In genomic region chr16:66894948-66895696, GRCh38 we compare ENCODE assay signal across 8 cellular contexts. TPM values are rescaled to one million over a fixed set of nuclear protein-coding genes. Genes with fewer than 3 reads are reported as not detected.
DNase-seq lines count a peak whose midpoint lies in the region; ATAC-seq, FAIRE-seq and TF ChIP-seq lines count a peak whose summit lies in the region.

No MANE protein-coding gene starts in this region.

- H3K36me3 Mint-ChIP-seq in Caco-2 (ENCODE audit: insufficient read depth, unreplicated experiment), result peaks cover 8% of the 10 kb centered on the region

- H2AFZ ChIP-seq in GM23248 (no peak overlapping the region), HepG2 (ENCODE audit: low read length) (no peak overlapping the region)

- no peaks in the 10 kb centered on the region for H3K9me2 ChIP-seq in GM23248 (ENCODE audit: insufficient read depth)

- H3K79me2 ChIP-seq in GM23248 (ENCODE audit: insufficient read depth) (no peaks in the 10 kb centered on the region), HepG2 (ENCODE audit: insufficient read depth, low read length) (no peaks in the 10 kb centered on the region)

- H3K4me3 Mint-ChIP-seq in Caco-2 (ENCODE audit: unreplicated experiment), result no peak overlapping the region

- in situ Hi-C loops in GM23248 (cut with MboI), result no loop called here
- in situ Hi-C loops in HepG2 (cut with HindIII; ENCODE audit: extremely low pct_ligation_motif_present, low pct_unique_long_range_greater_than_20kb), result no loop called here

- peaks cover 29% of the 10 kb centered on the region for H3K4me1 Mint-ChIP-seq in Caco-2 (ENCODE audit: low read depth, unreplicated experiment)

- no peak for TF ChIP-seq POLR2A in HepG2 (IDR thresholded peaks at IDR 0.05; ENCODE audit: insufficient read depth in 1 of 2, low read depth in 2 of 2, low read length in 2 of 2)

- H3K36me3 ChIP-seq in Caco-2 (ENCODE audit: control insufficient read depth, insufficient read depth, low read length), result no peaks in the 10 kb centered on the region
- H3K36me3 ChIP-seq in GM23248 (ENCODE audit: low read depth), result no peaks in the 10 kb centered on the region
- H3K36me3 ChIP-seq in HepG2 (replicated peaks in 1 of 2; ENCODE audit: control insufficient read depth in 1 of 2, insufficient read depth in 2 of 2, low read length in 2 of 2), result no peaks in the 10 kb centered on the region; a peak in 1 of 5 replicates

- ATAC-seq in HepG2 (peak; percentile 90), HG02884 (IDR thresholded peaks at IDR 0.05; ENCODE audit: unreplicated experiment) (no peak)

- H3K27me3 ChIP-seq in Caco-2 (replicated peaks; ENCODE audit: control insufficient read depth, insufficient read depth, low read length), result no peaks in the 10 kb centered on the region
- no peaks in the 10 kb centered on the region for H3K27me3 ChIP-seq in GM23248 (replicated peaks; ENCODE audit: insufficient read depth)
- H3K27me3 ChIP-seq in HepG2 (ENCODE audit: control insufficient read depth in 1 of 2, insufficient read depth in 2 of 2, low read length in 2 of 2), result peaks cover 0 to 2% of the 10 kb centered on the region in 2 experiments; a peak in 1 of 5 replicates

- H3K27ac Mint-ChIP-seq in Caco-2 (ENCODE audit: unreplicated experiment), result peak overlapping the region; percentile 64

- no peaks in the 10 kb centered on the region for H3K27me3 Mint-ChIP-seq in Caco-2 (ENCODE audit: insufficient read depth, unreplicated experiment)

- H3K9ac ChIP-seq in GM23248 (no peak overlapping the region), HepG2 (ENCODE audit: insufficient read depth, low read depth, low read length) (no peak overlapping the region)

- H3K9me3 Mint-ChIP-seq in Caco-2 (ENCODE audit: unreplicated experiment), result no peaks in the 10 kb centered on the region

- H3K4me2 ChIP-seq in GM23248 (ENCODE audit: unreplicated experiment), result no peak overlapping the region
- peak overlapping the region; percentile 34; the same call in 1 of the 2 replicates for H3K4me2 ChIP-seq in HepG2 (ENCODE audit: low read depth, low read length)

- BruUV-seq in Caco-2 (replicated peaks; lab: Mats Ljungman, UMichigan) (no TSS peak), HepG2 (replicated peaks; lab: Mats Ljungman, UMichigan) (no TSS peak)

- DNase-seq in Caco-2, result peak; percentile 81 to 83
- peak; percentile 85 for DNase-seq in GM23248
- peak; percentile 53 for DNase-seq in NCI-H2171 treated with DMSO at 0.1 percent for 48 hours (lab: John Stamatoyannopoulos, UW)
- peak; percentile 44 for DNase-seq in activated CD4-positive, alpha-beta T cell treated with anti-CD3 and anti-CD28 coated beads for 1 hour
- peak; percentile 86 for DNase-seq in choroid plexus epithelial cell (ENCODE audit: low read depth)
- peak; percentile 80 for DNase-seq in HepG2 (ENCODE audit: low spot score)
- peak; percentile 30 for DNase-seq in stimulated activated CD8-positive, alpha-beta memory T cell treated with anti-CD3 and anti-CD28 coated beads, Interleukin-12 subunit alpha, Interleukin-12 subunit beta, amount 100 ng/mL, for 1 hour (ENCODE audit: low read depth)

- H3K4me1 ChIP-seq in Caco-2, result peaks cover 39% of the 10 kb centered on the region
- peaks cover 6% of the 10 kb centered on the region for H3K4me1 ChIP-seq in GM23248 (ENCODE audit: insufficient read depth)
- H3K4me1 ChIP-seq in HepG2 (ENCODE audit: insufficient read depth, low read length), result peaks cover 63% of the 10 kb centered on the region

- POLR2A ChIA-PET in Caco-2 (lab: Charles Lee), result no interaction called here
- POLR2A ChIA-PET in HepG2 (lab: Yijun Ruan, JAX), result interaction anchor here (0.9 to 2.2 kb wide), 5 partner anchors 10 to 39 kb away, joined by 3 to 13 read pairs (median 5); partner anchors contain the start of genes CDH16, CIAO2B and PDP2

- H3F3A ChIP-seq in GM23248 (ENCODE audit: insufficient read depth), result no peaks in the 10 kb centered on the region

- H3K27ac ChIP-seq in GM23248 (no peak overlapping the region), HepG2 (ENCODE audit: extremely low read length, insufficient read depth, low read length) (no peak overlapping the region)

- intact Hi-C loops in Caco-2 (cut with micrococcal nuclease; ENCODE audit: unreplicated experiment), result loop anchor here (1.0 to 2.0 kb wide), 3 partner anchors 30 to 60 kb away; partner anchors contain the start of gene RRAD
- intact Hi-C loops in HepG2 (cut with micrococcal nuclease; ENCODE audit: unreplicated experiment), result loop anchor here (1.0 to 10.0 kb wide), 4 partner anchors 29 to 260 kb away; partner anchors contain the start of genes B3GNT9, FBXL8 and TRADD

- no peaks in the 10 kb centered on the region for H4K20me1 ChIP-seq in GM23248 (ENCODE audit: insufficient read depth)
- H4K20me1 ChIP-seq in HepG2 (ENCODE audit: insufficient read depth, low read length), result no peaks in the 10 kb centered on the region

- WGBS in GM23248 (ENCODE audit: low coverage in 1 of 2, low lambda C conversion rate in 2 of 2, missing lambda C conversion rate in 2 of 2), 2 experiments, result 33 to 46% methylated on average over 10 to 11 of the region's 11 CpGs
- WGBS in HepG2 (ENCODE audit: low lambda C conversion rate), result 30% methylated on average over 9 of the region's 11 CpGs

- TF ChIP-seq CTCF in Caco-2 (IDR thresholded peaks at IDR 0.05; ENCODE audit: insufficient read depth in 1 of 2, low read depth in 1 of 2, low read length in 1 of 2, severe bottlenecking in 1 of 2, unreplicated experiment in 1 of 2), result peak; percentile 83 to 94
- TF ChIP-seq CTCF in choroid plexus epithelial cell (conservative IDR thresholded peaks at IDR 0.05; ENCODE audit: low read depth, low read length), result peak; percentile 95
- peak; percentile 100 for TF ChIP-seq CTCF in HepG2 (CRISPR knock-in tag; IDR thresholded peaks at IDR 0.05)

- H3K4me3 ChIP-seq in Caco-2 (ENCODE audit: low read depth, low read length) (no peak overlapping the region), GM23248 (no peak overlapping the region), choroid plexus epithelial cell (ENCODE audit: low read depth, low read length) (no peak overlapping the region), HepG2 (replicated peaks in 1 of 3; ENCODE audit: insufficient read depth in 1 of 3, low read depth in 2 of 3, low read length in 3 of 3) (no peak overlapping the region; a peak in 1 of 6 replicates)

- CTCF ChIA-PET in Caco-2 (lab: Charles Lee), result interaction anchor here (0.6 to 3.0 kb wide), 19 partner anchors 8 to 301 kb away, joined by 3 to 36 read pairs (median 3); partner anchors contain the start of genes CDH16, CIAO2B, NOL3 and PDP2
- CTCF ChIA-PET in HepG2 (lab: Yijun Ruan, JAX; ENCODE audit: low intra/inter-chr PET ratio, low total read pairs), result interaction anchor here (0.7 to 3.3 kb wide), 10 partner anchors 15 to 291 kb away, joined by 3 to 37 read pairs (median 8); partner anchors contain the start of genes CES3 and RRAD

- TF ChIP-seq RAD21 in HepG2 (CRISPR knock-in tag; IDR thresholded peaks at IDR 0.05), result peak; percentile 99

- TF ChIP-seq EP300 in HepG2 (IDR thresholded peaks at IDR 0.05; ENCODE audit: low read depth in 2 of 2, low read length in 2 of 2), result no peak
- no peak for TF ChIP-seq EP300 in HepG2 (CRISPR knock-in tag; IDR thresholded peaks at IDR 0.05; ENCODE audit: borderline replicate concordance)

- FAIRE-seq in HepG2 (lab: Jason Lieb, UNC), result peak; percentile 95

- H3K9me3 ChIP-seq in Caco-2 (no peaks in the 10 kb centered on the region), GM23248 (ENCODE audit: low read depth) (no peaks in the 10 kb centered on the region), HepG2 (ENCODE audit: low read length) (no peaks in the 10 kb centered on the region)

RNA-seq across cellular contexts. Expression of gene PDP2, which starts 14.8 kb away (rescaled TPM):
- 37.7 and 44.4 TPM in 2 replicates for total RNA-seq in Caco-2 (2022)
- 3.9 and 38.2 TPM in 2 replicates for total RNA-seq in GM23248 (2014; rRNA removed; shearing (Covaris generic))
- 2.5 and 3.3 TPM in 2 replicates for polyA plus RNA-seq in GM23248 (2016; fragmentation: Nextera tagmentation; extraction: Ambion mirVana)
- total RNA-seq in HepG2 (2016; rRNA removed; fragmentation: Illumina TruSeq; extraction: Trizol), result 15.8 and 38.2 TPM in 2 replicates
- 1.8 and 2.5 TPM in 2 replicates for total RNA-seq in HepG2 (2016; cell fraction: cytosol; rRNA removed; fragmentation: Illumina TruSeq; extraction: Trizol; ENCODE audit: low read depth)
- total RNA-seq in HepG2 (2016; cell fraction: insoluble cytoplasmic fraction; rRNA removed; fragmentation: Illumina TruSeq; extraction: Trizol), result 16.2 and 31.7 TPM in 2 replicates
- total RNA-seq in HepG2 (2016; cell fraction: membrane; rRNA removed; fragmentation: Illumina TruSeq; extraction: Trizol), result 8.4 and 10.1 TPM in 2 replicates
- 17.0 and 17.2 TPM in 2 replicates for total RNA-seq in HepG2 (2016; cell fraction: nucleus; rRNA removed; fragmentation: Illumina TruSeq; extraction: Trizol)
- 12.2 and 12.8 TPM in 2 replicates for polyA plus RNA-seq in HepG2 (2011; rRNA removed)
- 8.3 and 11.7 TPM in 2 replicates for polyA plus RNA-seq in HepG2 (2011; cell fraction: cytosol; rRNA removed)
- polyA plus RNA-seq in HepG2 (2011; cell fraction: nucleus; rRNA removed), result 10.2 and 12.4 TPM in 2 replicates
- 7.7 and 9.5 TPM in 2 replicates for polyA plus RNA-seq in HepG2 (2012)
- polyA plus RNA-seq in HepG2 (2016; cell fraction: cytosol; fragmentation: Illumina TruSeq; extraction: Trizol; ENCODE audit: low read depth), result 0.66 and 1.1 TPM in 2 replicates
- 17.5 and 18.0 TPM in 2 replicates for polyA plus RNA-seq in HepG2 (2016; cell fraction: insoluble cytoplasmic fraction; fragmentation: Illumina TruSeq; extraction: Trizol; ENCODE audit: low read depth)
- 2.9 and 3.2 TPM in 2 replicates for polyA plus RNA-seq in HepG2 (2016; cell fraction: membrane; fragmentation: Illumina TruSeq; extraction: Trizol; ENCODE audit: low read depth)
- polyA plus RNA-seq in HepG2 (2016; cell fraction: nucleus; fragmentation: Illumina TruSeq; extraction: Trizol; ENCODE audit: insufficient read depth, low read depth), result 19.4 and 23.4 TPM in 2 replicates
- polyA minus RNA-seq in HepG2 (2011; rRNA and poly(A)+ RNA removed; ENCODE audit: low replicate concordance), result 46.5 and 49.0 TPM in 2 replicates
- polyA minus RNA-seq in HepG2 (2011; cell fraction: cytosol; rRNA and poly(A)+ RNA removed), result 10.5 and 12.8 TPM in 2 replicates
- 10.0 and 15.5 TPM in 2 replicates for polyA minus RNA-seq in HepG2 (2011; cell fraction: nucleus; rRNA and poly(A)+ RNA removed)

RNA-seq across cellular contexts. Expression of gene CDH16, which starts 23.6 kb away (rescaled TPM):
- total RNA-seq in Caco-2 (2022) (0.48 and 0.81 TPM in 2 replicates), HepG2 (2016; rRNA removed; fragmentation: Illumina TruSeq; extraction: Trizol) (3.2 and 3.9 TPM in 2 replicates)
- not detected in 2 replicates for total RNA-seq in GM23248 (2014; rRNA removed; shearing (Covaris generic))
- polyA plus RNA-seq in GM23248 (2016; fragmentation: Nextera tagmentation; extraction: Ambion mirVana) (not detected in 2 replicates), HepG2 (2011; rRNA removed) (2.7 and 5.3 TPM in 2 replicates)
- 0.30 and 0.53 TPM in 2 replicates for total RNA-seq in HepG2 (2016; cell fraction: cytosol; rRNA removed; fragmentation: Illumina TruSeq; extraction: Trizol; ENCODE audit: low read depth)
- 1.7 and 4.2 TPM in 2 replicates for total RNA-seq in HepG2 (2016; cell fraction: insoluble cytoplasmic fraction; rRNA removed; fragmentation: Illumina TruSeq; extraction: Trizol)
- 0.96 and 1.3 TPM in 2 replicates for total RNA-seq in HepG2 (2016; cell fraction: membrane; rRNA removed; fragmentation: Illumina TruSeq; extraction: Trizol)
- 3.7 and 4.8 TPM in 2 replicates for total RNA-seq in HepG2 (2016; cell fraction: nucleus; rRNA removed; fragmentation: Illumina TruSeq; extraction: Trizol)
- polyA plus RNA-seq in HepG2 (2011; cell fraction: cytosol; rRNA removed), result 2.4 and 2.7 TPM in 2 replicates
- polyA plus RNA-seq in HepG2 (2011; cell fraction: nucleus; rRNA removed), result 16.0 and 18.1 TPM in 2 replicates
- 4.3 and 7.8 TPM in 2 replicates for polyA plus RNA-seq in HepG2 (2012)
- 0.38 and 0.63 TPM in 2 replicates for polyA plus RNA-seq in HepG2 (2016; cell fraction: cytosol; fragmentation: Illumina TruSeq; extraction: Trizol; ENCODE audit: low read depth)
- polyA plus RNA-seq in HepG2 (2016; cell fraction: insoluble cytoplasmic fraction; fragmentation: Illumina TruSeq; extraction: Trizol; ENCODE audit: low read depth), result 1.7 and 2.0 TPM in 2 replicates
- 1.2 TPM in 2 replicates for polyA plus RNA-seq in HepG2 (2016; cell fraction: membrane; fragmentation: Illumina TruSeq; extraction: Trizol; ENCODE audit: low read depth)
- polyA plus RNA-seq in HepG2 (2016; cell fraction: nucleus; fragmentation: Illumina TruSeq; extraction: Trizol; ENCODE audit: insufficient read depth, low read depth), result 7.5 and 8.9 TPM in 2 replicates
- polyA minus RNA-seq in HepG2 (2011; rRNA and poly(A)+ RNA removed; ENCODE audit: low replicate concordance), result 0.23 and 7.1 TPM in 2 replicates
- polyA minus RNA-seq in HepG2 (2011; cell fraction: cytosol; rRNA and poly(A)+ RNA removed), result 1.1 and 2.2 TPM in 2 replicates
- 2.7 and 3.3 TPM in 2 replicates for polyA minus RNA-seq in HepG2 (2011; cell fraction: nucleus; rRNA and poly(A)+ RNA removed)

RNA-seq across cellular contexts. Expression of gene RRAD, which starts 30.2 kb away (rescaled TPM):
- 0.53 and 1.1 TPM in 2 replicates for total RNA-seq in Caco-2 (2022)
- total RNA-seq in GM23248 (2014; rRNA removed; shearing (Covaris generic)), result 0.22 and 1.1 TPM in 2 replicates
- 0.70 and 0.76 TPM in 2 replicates for polyA plus RNA-seq in GM23248 (2016; fragmentation: Nextera tagmentation; extraction: Ambion mirVana)
- total RNA-seq in HepG2 (2016; rRNA removed; fragmentation: Illumina TruSeq; extraction: Trizol), result 0.80 and 1.0 TPM in 2 replicates
- not detected in 2 replicates for total RNA-seq in HepG2 (2016; cell fraction: cytosol; rRNA removed; fragmentation: Illumina TruSeq; extraction: Trizol; ENCODE audit: low read depth)
- 0.49 and 1.3 TPM in 2 replicates for total RNA-seq in HepG2 (2016; cell fraction: insoluble cytoplasmic fraction; rRNA removed; fragmentation: Illumina TruSeq; extraction: Trizol)
- 0.21 and 0.34 TPM in 2 replicates for total RNA-seq in HepG2 (2016; cell fraction: membrane; rRNA removed; fragmentation: Illumina TruSeq; extraction: Trizol)
- total RNA-seq in HepG2 (2016; cell fraction: nucleus; rRNA removed; fragmentation: Illumina TruSeq; extraction: Trizol), result 0.68 and 0.75 TPM in 2 replicates
- 1.1 TPM in 2 replicates for polyA plus RNA-seq in HepG2 (2011; rRNA removed)
- polyA plus RNA-seq in HepG2 (2011; cell fraction: cytosol; rRNA removed), result 0.95 and 1.5 TPM in 2 replicates
- 2.5 and 3.2 TPM in 2 replicates for polyA plus RNA-seq in HepG2 (2011; cell fraction: nucleus; rRNA removed)
- 0.30 and 0.93 TPM in 2 replicates for polyA plus RNA-seq in HepG2 (2012)
- polyA plus RNA-seq in HepG2 (2016; cell fraction: cytosol; fragmentation: Illumina TruSeq; extraction: Trizol; ENCODE audit: low read depth), result 0.19 and 0.25 TPM in 2 replicates
- 0.72 and 1.1 TPM in 2 replicates for polyA plus RNA-seq in HepG2 (2016; cell fraction: insoluble cytoplasmic fraction; fragmentation: Illumina TruSeq; extraction: Trizol; ENCODE audit: low read depth)
- 0.26 and 0.29 TPM in 2 replicates for polyA plus RNA-seq in HepG2 (2016; cell fraction: membrane; fragmentation: Illumina TruSeq; extraction: Trizol; ENCODE audit: low read depth)
- polyA plus RNA-seq in HepG2 (2016; cell fraction: nucleus; fragmentation: Illumina TruSeq; extraction: Trizol; ENCODE audit: insufficient read depth, low read depth), result 1.2 and 1.5 TPM in 2 replicates
- polyA minus RNA-seq in HepG2 (2011; rRNA and poly(A)+ RNA removed; ENCODE audit: low replicate concordance), result 0.16 and 1.7 TPM in 2 replicates
- polyA minus RNA-seq in HepG2 (2011; cell fraction: cytosol; rRNA and poly(A)+ RNA removed), result 1.1 TPM in 1 of 2 replicates, not detected in the other
- 0.37 and 0.90 TPM in 2 replicates for polyA minus RNA-seq in HepG2 (2011; cell fraction: nucleus; rRNA and poly(A)+ RNA removed)

RNA-seq across cellular contexts. Expression of gene CIAO2B, which starts 39.1 kb away (rescaled TPM):
- 117 and 119 TPM in 2 replicates for total RNA-seq in Caco-2 (2022)
- 76.1 and 111 TPM in 2 replicates for total RNA-seq in GM23248 (2014; rRNA removed; shearing (Covaris generic))
- 173 and 182 TPM in 2 replicates for polyA plus RNA-seq in GM23248 (2016; fragmentation: Nextera tagmentation; extraction: Ambion mirVana)
- 157 and 174 TPM in 2 replicates for total RNA-seq in HepG2 (2016; rRNA removed; fragmentation: Illumina TruSeq; extraction: Trizol)
- 112 and 125 TPM in 2 replicates for total RNA-seq in HepG2 (2016; cell fraction: cytosol; rRNA removed; fragmentation: Illumina TruSeq; extraction: Trizol; ENCODE audit: low read depth)
- 157 and 172 TPM in 2 replicates for total RNA-seq in HepG2 (2016; cell fraction: insoluble cytoplasmic fraction; rRNA removed; fragmentation: Illumina TruSeq; extraction: Trizol)
- total RNA-seq in HepG2 (2016; cell fraction: membrane; rRNA removed; fragmentation: Illumina TruSeq; extraction: Trizol), result 121 and 136 TPM in 2 replicates
- total RNA-seq in HepG2 (2016; cell fraction: nucleus; rRNA removed; fragmentation: Illumina TruSeq; extraction: Trizol), result 52.6 and 58.0 TPM in 2 replicates
- polyA plus RNA-seq in HepG2 (2011; rRNA removed), result 293 and 323 TPM in 2 replicates
- polyA plus RNA-seq in HepG2 (2011; cell fraction: cytosol; rRNA removed), result 297 and 385 TPM in 2 replicates
- polyA plus RNA-seq in HepG2 (2011; cell fraction: nucleus; rRNA removed), result 155 and 174 TPM in 2 replicates
- polyA plus RNA-seq in HepG2 (2012), result 123 and 148 TPM in 2 replicates
- polyA plus RNA-seq in HepG2 (2016; cell fraction: cytosol; fragmentation: Illumina TruSeq; extraction: Trizol; ENCODE audit: low read depth), result 115 and 148 TPM in 2 replicates
- 172 and 184 TPM in 2 replicates for polyA plus RNA-seq in HepG2 (2016; cell fraction: insoluble cytoplasmic fraction; fragmentation: Illumina TruSeq; extraction: Trizol; ENCODE audit: low read depth)
- 126 and 141 TPM in 2 replicates for polyA plus RNA-seq in HepG2 (2016; cell fraction: membrane; fragmentation: Illumina TruSeq; extraction: Trizol; ENCODE audit: low read depth)
- polyA plus RNA-seq in HepG2 (2016; cell fraction: nucleus; fragmentation: Illumina TruSeq; extraction: Trizol; ENCODE audit: insufficient read depth, low read depth), result 111 and 112 TPM in 2 replicates
- 172 and 255 TPM in 2 replicates for polyA minus RNA-seq in HepG2 (2011; rRNA and poly(A)+ RNA removed; ENCODE audit: low replicate concordance)
- polyA minus RNA-seq in HepG2 (2011; cell fraction: cytosol; rRNA and poly(A)+ RNA removed), result 61.5 and 83.0 TPM in 2 replicates
- polyA minus RNA-seq in HepG2 (2011; cell fraction: nucleus; rRNA and poly(A)+ RNA removed), result 19.1 and 27.6 TPM in 2 replicates

RNA-seq across cellular contexts. Expression of gene CES2, which starts 40.2 kb away (rescaled TPM):
- total RNA-seq in Caco-2 (2022), result 45.5 and 48.4 TPM in 2 replicates
- 32.3 and 46.8 TPM in 2 replicates for total RNA-seq in GM23248 (2014; rRNA removed; shearing (Covaris generic))
- 33.9 and 37.6 TPM in 2 replicates for polyA plus RNA-seq in GM23248 (2016; fragmentation: Nextera tagmentation; extraction: Ambion mirVana)
- 35.1 and 63.8 TPM in 2 replicates for total RNA-seq in HepG2 (2016; rRNA removed; fragmentation: Illumina TruSeq; extraction: Trizol)
- 12.7 and 15.0 TPM in 2 replicates for total RNA-seq in HepG2 (2016; cell fraction: cytosol; rRNA removed; fragmentation: Illumina TruSeq; extraction: Trizol; ENCODE audit: low read depth)
- total RNA-seq in HepG2 (2016; cell fraction: insoluble cytoplasmic fraction; rRNA removed; fragmentation: Illumina TruSeq; extraction: Trizol), result 29.8 and 64.2 TPM in 2 replicates
- total RNA-seq in HepG2 (2016; cell fraction: membrane; rRNA removed; fragmentation: Illumina TruSeq; extraction: Trizol), result 28.1 and 29.2 TPM in 2 replicates
- 66.6 and 67.9 TPM in 2 replicates for total RNA-seq in HepG2 (2016; cell fraction: nucleus; rRNA removed; fragmentation: Illumina TruSeq; extraction: Trizol)
- polyA plus RNA-seq in HepG2 (2011; rRNA removed), result 50.6 and 69.7 TPM in 2 replicates
- 53.6 and 111 TPM in 2 replicates for polyA plus RNA-seq in HepG2 (2011; cell fraction: cytosol; rRNA removed)
- polyA plus RNA-seq in HepG2 (2011; cell fraction: nucleus; rRNA removed), result 91.0 and 105 TPM in 2 replicates
- 35.0 and 38.8 TPM in 2 replicates for polyA plus RNA-seq in HepG2 (2012)
- 8.2 and 8.4 TPM in 2 replicates for polyA plus RNA-seq in HepG2 (2016; cell fraction: cytosol; fragmentation: Illumina TruSeq; extraction: Trizol; ENCODE audit: low read depth)
- polyA plus RNA-seq in HepG2 (2016; cell fraction: insoluble cytoplasmic fraction; fragmentation: Illumina TruSeq; extraction: Trizol; ENCODE audit: low read depth), result 34.3 and 41.4 TPM in 2 replicates
- 23.2 and 23.5 TPM in 2 replicates for polyA plus RNA-seq in HepG2 (2016; cell fraction: membrane; fragmentation: Illumina TruSeq; extraction: Trizol; ENCODE audit: low read depth)
- polyA plus RNA-seq in HepG2 (2016; cell fraction: nucleus; fragmentation: Illumina TruSeq; extraction: Trizol; ENCODE audit: insufficient read depth, low read depth), result 90.2 and 93.4 TPM in 2 replicates
- polyA minus RNA-seq in HepG2 (2011; rRNA and poly(A)+ RNA removed; ENCODE audit: low replicate concordance), result 57.1 and 105 TPM in 2 replicates
- polyA minus RNA-seq in HepG2 (2011; cell fraction: cytosol; rRNA and poly(A)+ RNA removed), result 38.1 and 44.7 TPM in 2 replicates
- polyA minus RNA-seq in HepG2 (2011; cell fraction: nucleus; rRNA and poly(A)+ RNA removed), result 58.2 and 81.7 TPM in 2 replicates

Comparison
In these comparisons a context has a peak if more than half of its experiments do, and no peak if none do; other contexts are left out.
1. DNase-seq: peak in every context shown above with its lines; median percentile 86 in choroid plexus epithelial cell; 85 in GM23248; 82 in Caco-2; 80 in HepG2; 53 in NCI-H2171 treated with DMSO at 0.1 percent for 48 hours; 44 in activated CD4-positive, alpha-beta T cell treated with anti-CD3 and anti-CD28 coated beads for 1 hour; 30 in stimulated activated CD8-positive, alpha-beta memory T cell treated with anti-CD3 and anti-CD28 coated beads, Interleukin-12 subunit alpha, Interleukin-12 subunit beta, amount 100 ng/mL, for 1 hour.